24 cellular contexts compared by ENCODE assay signal in the genomic region with DNA sequence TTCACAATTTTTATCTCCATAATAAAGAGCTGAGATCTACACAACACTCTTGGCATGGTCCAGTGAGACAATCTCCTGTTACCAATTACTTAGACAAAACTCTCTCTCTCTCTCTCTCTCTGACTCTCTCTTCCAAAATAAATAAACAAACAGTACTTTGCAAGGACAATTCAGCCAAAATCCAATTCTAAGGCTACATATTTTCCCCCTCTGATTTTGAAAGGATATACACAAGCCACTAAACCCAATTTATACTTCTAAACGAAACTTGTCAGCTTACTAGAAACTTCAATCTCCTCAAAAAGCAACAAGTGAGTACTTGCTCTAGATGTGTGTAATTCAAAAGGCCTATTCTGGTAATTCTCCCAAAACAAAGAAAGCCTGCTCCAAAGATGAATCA. TPM values are rescaled to one million over a fixed set of nuclear protein-coding genes. Genes with fewer than 3 reads are reported as not detected.
DNase-seq lines count a peak whose midpoint lies in the region; ATAC-seq and TF ChIP-seq lines count a peak whose summit lies in the region.
"Had no signal": no experiment of that assay in that cellular context is flagged by ENCODE, and none has a peak within 500 bp of the region (broad histone marks: within the 10 kb centered on the region; RNA-seq: fewer than 3 reads in every experiment).

No MANE protein-coding gene starts in this region.

- peak; percentile 68 for ATAC-seq in aorta (ENCODE audit: low FRiP score)
- ATAC-seq in GM21619 (IDR thresholded peaks at IDR 0.05; ENCODE audit: unreplicated experiment), result no peak
- ATAC-seq: HCT116, heart right ventricle had no signal

- H3K4me3 Mint-ChIP-seq in MCF 10A (ENCODE audit: unreplicated experiment), result no peak overlapping the region
- H3K4me3 Mint-ChIP-seq: activated B cell treated with CpG ODN at 0.5 μM for 24 hours; activated CD4-positive, alpha-beta memory T cell treated with anti-CD3 and anti-CD28 coated beads for 36 hours; neural crest cell had no signal

- H3K36me3 ChIP-seq in breast epithelium, result no peaks in the 10 kb centered on the region
- H3K36me3 ChIP-seq in mammary epithelial cell (ENCODE audit: insufficient read depth, low read length), result no peaks in the 10 kb centered on the region
- no peaks in the 10 kb centered on the region for H3K36me3 ChIP-seq in aorta (ENCODE audit: control insufficient read depth in 1 of 2, insufficient read depth in 2 of 2, low read length in 1 of 2)
- H3K36me3 ChIP-seq: BLaER1 treated with 17β-estradiol and CSF1 and Interleukin-3, amounts not matched to agents 10 nM and 100 nM; heart right ventricle; sigmoid colon; upper lobe of left lung had no signal

- H3K9me3 ChIP-seq in breast epithelium, result no peaks in the 10 kb centered on the region
- no peaks in the 10 kb centered on the region for H3K9me3 ChIP-seq in mammary epithelial cell (replicated peaks; ENCODE audit: insufficient read depth, low read length)
- no peaks in the 10 kb centered on the region for H3K9me3 ChIP-seq in aorta (ENCODE audit: control insufficient read depth, low read length)
- H3K9me3 ChIP-seq: BLaER1 treated with 17β-estradiol and CSF1 and Interleukin-3, amounts not matched to agents 10 nM and 100 nM; heart right ventricle; sigmoid colon; upper lobe of left lung had no signal

- no peaks in the 10 kb centered on the region for H3K9me3 Mint-ChIP-seq in MCF 10A (ENCODE audit: unreplicated experiment)
- H3K9me3 Mint-ChIP-seq: activated B cell treated with CpG ODN at 0.5 μM for 24 hours; activated CD4-positive, alpha-beta memory T cell treated with anti-CD3 and anti-CD28 coated beads for 36 hours; neural crest cell had no signal

- intact Hi-C loops in MCF 10A (cut with micrococcal nuclease), result no loop called here
- intact Hi-C loops in breast epithelium (cut with DNase I; ENCODE audit: low total_unique reads), result no loop called here
- intact Hi-C loops in mammary epithelial cell (cut with micrococcal nuclease), result no loop called here
- intact Hi-C loops in aorta (cut with DNase I), result no loop called here
- intact Hi-C loops in cardiac septum (cut with DNase I), result no loop called here

- CTCF ChIA-PET in MCF 10A (lab: Yijun Ruan, JAX), result no interaction called here
- CTCF ChIA-PET in mammary epithelial cell (lab: Charles Lee; ENCODE audit: low non-redundant PET), result no interaction called here

- DNase-seq in MCF 10A (ENCODE audit: unreplicated experiment) (peak; percentile 16), breast epithelium (ENCODE audit: low spot score in 2 of 2) (no peak), mammary epithelial cell (peak; percentile 26), fibroblast of the aortic adventitia (ENCODE audit: low read depth) (peak; percentile 55), aorta (no peak), cardiac septum (ENCODE audit: low spot score) (no peak)
- DNase-seq in activated T-cell treated with anti-CD3 and anti-CD28 coated beads, Interleukin-2, amount 50 U/mL, for 48 hours, result no peak
- DNase-seq: 8988T; activated B cell treated with CpG ODN at 0.5 μM for 24 hours; activated CD4-positive, alpha-beta memory T cell treated with anti-CD3 and anti-CD28 coated beads for 36 hours; activated effector memory CD4-positive, alpha-beta T cell treated with Interleukin-2 at 50 U/mL for 16 hours; central memory CD4-positive, alpha-beta T cell; heart right ventricle; KG1; NCI-H1048; NCI-H187; NCI-H2227 treated with DMSO at 0.1 percent for 48 hours; NCI-H82; sigmoid colon; upper lobe of left lung had no signal

- no peaks in the 10 kb centered on the region for H3K27me3 Mint-ChIP-seq in MCF 10A (ENCODE audit: insufficient read depth, unreplicated experiment)

- 0% methylated on average over 1 of the region's 1 CpG for WGBS in mammary epithelial cell (ENCODE audit: low coverage, missing lambda C conversion rate)
- WGBS in aorta, 2 donors, result 0 to 12% methylated on average over 1 of the region's 1 CpG

- no peaks in the 10 kb centered on the region for H3K79me2 ChIP-seq in mammary epithelial cell (ENCODE audit: insufficient read depth, low read length)

- H3K4me2 ChIP-seq in mammary epithelial cell (ENCODE audit: insufficient read depth, low read depth, low read length), result no peak overlapping the region
- H3K4me2 ChIP-seq: BLaER1 treated with 17β-estradiol and CSF1 and Interleukin-3, amounts not matched to agents 10 nM and 100 nM had no signal

- in situ Hi-C loops in mammary epithelial cell (cut with MboI; ENCODE audit: low sequenced_read_pairs in 2 of 2), result no loop called here

- POLR2A ChIA-PET in MCF 10A (lab: Yijun Ruan, JAX), result interaction anchor here (0.6 to 1.1 kb wide), 2 partner anchors 13 to 25 kb away, joined by 3 read pairs; no protein-coding TSS in a partner anchor

- H3K9ac ChIP-seq in mammary epithelial cell (ENCODE audit: insufficient read depth, low read length), result no peak overlapping the region
- H3K9ac ChIP-seq: BLaER1 treated with 17β-estradiol and CSF1 and Interleukin-3, amounts not matched to agents 10 nM and 100 nM had no signal

- H3K4me1 ChIP-seq in breast epithelium (no peaks in the 10 kb centered on the region), mammary epithelial cell (ENCODE audit: insufficient read depth, low read length) (peaks cover 20% of the 10 kb centered on the region), aorta (ENCODE audit: control insufficient read depth in 1 of 2, insufficient read depth in 2 of 2, low read length in 2 of 2) (no peaks in the 10 kb centered on the region)
- H3K4me1 ChIP-seq: BLaER1 treated with 17β-estradiol and CSF1 and Interleukin-3, amounts not matched to agents 10 nM and 100 nM; heart right ventricle; sigmoid colon; upper lobe of left lung had no signal

- H3K27me3 ChIP-seq in breast epithelium (no peaks in the 10 kb centered on the region), mammary epithelial cell (ENCODE audit: insufficient read depth, low read length) (no peaks in the 10 kb centered on the region), aorta (ENCODE audit: control insufficient read depth in 1 of 2, insufficient read depth in 2 of 2, low read length in 1 of 2) (peaks cover 0 to 2% of the 10 kb centered on the region in 2 donors)
- H3K27me3 ChIP-seq: BLaER1 treated with 17β-estradiol and CSF1 and Interleukin-3, amounts not matched to agents 10 nM and 100 nM; heart right ventricle; sigmoid colon; upper lobe of left lung had no signal

- peaks cover 19% of the 10 kb centered on the region for H3K4me1 Mint-ChIP-seq in MCF 10A (ENCODE audit: insufficient read depth, unreplicated experiment)
- H3K4me1 Mint-ChIP-seq: activated B cell treated with CpG ODN at 0.5 μM for 24 hours, neural crest cell had no signal

- H3K36me3 Mint-ChIP-seq in MCF 10A (ENCODE audit: insufficient read depth, unreplicated experiment), result no peaks in the 10 kb centered on the region
- H3K36me3 Mint-ChIP-seq: activated CD4-positive, alpha-beta memory T cell treated with anti-CD3 and anti-CD28 coated beads for 36 hours had no signal

- dilution Hi-C loops in mammary epithelial cell (cut with HindIII; ENCODE audit: low sequenced_read_pairs), result no loop called here

- H2AFZ ChIP-seq in mammary epithelial cell (ENCODE audit: low read depth, low read length), result peak overlapping the region; percentile 63

- no peak overlapping the region for H3K4me3 ChIP-seq in breast epithelium
- no peak overlapping the region for H3K4me3 ChIP-seq in mammary epithelial cell (replicated peaks in 1 of 3; ENCODE audit: insufficient read depth in 1 of 3, low read depth in 2 of 3, low read length in 3 of 3)
- no peak overlapping the region for H3K4me3 ChIP-seq in fibroblast of the aortic adventitia (ENCODE audit: low read depth, low read length)
- no peak overlapping the region for H3K4me3 ChIP-seq in aorta (ENCODE audit: low read length in 2 of 2)
- H3K4me3 ChIP-seq: BLaER1 treated with 17β-estradiol and CSF1 and Interleukin-3, amounts not matched to agents 10 nM and 100 nM; heart right ventricle; sigmoid colon; upper lobe of left lung had no signal

- no peak overlapping the region for H3K27ac Mint-ChIP-seq in MCF 10A (ENCODE audit: low read depth, unreplicated experiment)
- H3K27ac Mint-ChIP-seq: activated B cell treated with CpG ODN at 0.5 μM for 24 hours; activated CD4-positive, alpha-beta memory T cell treated with anti-CD3 and anti-CD28 coated beads for 36 hours had no signal

- no TSS peak for BruUV-seq in MCF 10A (replicated peaks; lab: Mats Ljungman, UMichigan)
- no TSS peak for BruUV-seq in mammary epithelial cell (replicated peaks; lab: Mats Ljungman, UMichigan)

- H3K27ac ChIP-seq in breast epithelium (peak overlapping the region in 1 of 2 donors; percentile 35), mammary epithelial cell (ENCODE audit: insufficient read depth, low read depth, low read length) (peak overlapping the region; percentile 16), aorta (ENCODE audit: low read depth in 1 of 2, low read length in 2 of 2) (no peak overlapping the region)
- H3K27ac ChIP-seq: BLaER1 treated with 17β-estradiol and CSF1 and Interleukin-3, amounts not matched to agents 10 nM and 100 nM; heart right ventricle; sigmoid colon; upper lobe of left lung had no signal

- H4K20me1 ChIP-seq in mammary epithelial cell (ENCODE audit: insufficient read depth, low read length), result no peaks in the 10 kb centered on the region
- H4K20me1 ChIP-seq: BLaER1 treated with 17β-estradiol and CSF1 and Interleukin-3, amounts not matched to agents 10 nM and 100 nM had no signal

- TF ChIP-seq POLR2A in breast epithelium (IDR thresholded peaks at IDR 0.05), result no peak

- TF ChIP-seq CTCF in MCF 10A (IDR thresholded peaks at IDR 0.05; ENCODE audit: unreplicated experiment) (no peak), breast epithelium (IDR thresholded peaks at IDR 0.05) (no peak), mammary epithelial cell (conservative IDR thresholded peaks at IDR 0.05 in 1 of 2, IDR thresholded peaks at IDR 0.05 in 1 of 2; ENCODE audit: extremely low read depth in 1 of 2, insufficient read depth in 1 of 2, low read depth in 1 of 2, low read length in 2 of 2) (no peak), fibroblast of the aortic adventitia (IDR thresholded peaks at IDR 0.05; ENCODE audit: insufficient read depth, low read length) (no peak)

RNA-seq across cellular contexts. Expression of a gene that starts 26.3 kb away (rescaled TPM):
- total RNA-seq in MCF 10A (2022), result 147 and 167 TPM in 2 replicates
- 100 to 1,000 TPM in 1 of 3 donors, 10 to 100 TPM in 2; 87.5 to 105 (median 87.8) TPM for total RNA-seq in breast epithelium
- 100 to 1,000 TPM; 126 to 179 TPM for total RNA-seq in mammary epithelial cell
- 52.1 TPM for polyA plus RNA-seq in mammary epithelial cell
- 181 TPM for polyA minus RNA-seq in mammary epithelial cell
- total RNA-seq in fibroblast of the aortic adventitia (ENCODE audit: low replicate concordance), result 253 and 1,825 TPM in 2 replicates
- 100 to 1,000 TPM in 1 of 2 donors, 10 to 100 TPM in 1; 92.9 to 113 TPM for total RNA-seq in aorta
- 10 to 100 TPM; 11.2 to 13.4 TPM for polyA plus RNA-seq in aorta
- total RNA-seq in cardiac septum, result 68.8 TPM

Comparison
In these comparisons a context has a peak if more than half of its experiments do, and no peak if none do; other contexts are left out.
1. DNase-seq: peak in MCF 10A (single experiment), mammary epithelial cell (single experiment) and fibroblast of the aortic adventitia (single experiment); none in breast epithelium (0 of 2), aorta (0 of 2), activated T-cell treated with anti-CD3 and anti-CD28 coated beads, Interleukin-2, amount 50 U/mL, for 48 hours (0 of 2) and cardiac septum (single experiment).